7 cellular contexts compared by ENCODE assay signal in the genomic region with DNA sequence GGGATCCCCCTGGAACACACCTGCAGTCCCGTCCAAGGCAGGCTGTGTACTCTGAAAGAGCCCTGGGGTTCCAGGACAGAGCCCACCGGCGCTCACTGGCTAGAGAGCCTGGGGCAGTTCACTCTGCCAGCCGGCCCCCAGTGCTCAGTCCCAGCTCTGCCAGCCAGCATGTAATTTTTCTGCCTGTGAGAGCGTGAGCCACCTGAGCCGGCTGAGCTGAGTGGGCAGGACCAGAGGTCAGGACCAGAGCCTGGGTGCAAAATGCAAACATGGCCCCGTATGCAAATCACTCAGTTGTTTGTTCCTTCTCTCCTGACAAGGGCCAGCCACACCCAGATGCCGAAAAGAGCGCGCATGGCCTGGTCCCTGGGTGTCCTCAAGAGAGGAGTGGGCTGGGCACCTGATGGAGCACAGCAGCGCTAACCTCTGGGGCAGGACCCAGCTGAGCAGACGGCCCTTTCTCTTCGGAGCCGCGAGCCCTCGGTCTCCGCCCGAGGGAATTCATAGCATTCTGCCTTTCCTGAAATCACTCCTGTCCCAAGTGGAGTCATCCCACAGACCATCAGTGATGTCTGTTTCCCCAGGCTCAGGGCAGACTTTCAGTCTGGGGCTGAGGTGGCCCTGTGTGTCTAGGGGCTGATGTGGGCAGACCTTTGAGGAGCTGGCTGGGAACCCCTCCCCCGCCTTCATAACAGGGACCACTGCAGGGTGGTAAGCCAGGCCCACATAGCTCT. TPM values are rescaled to one million over a fixed set of nuclear protein-coding genes. Genes with fewer than 3 reads are reported as not detected.
DNase-seq lines count a peak whose midpoint lies in the region; ATAC-seq and TF ChIP-seq lines count a peak whose summit lies in the region.

No MANE protein-coding gene starts in this region.

- peak overlapping the region; percentile 44 to 100 (median 91) for H3K27ac ChIP-seq in dorsolateral prefrontal cortex
- H3K27ac ChIP-seq in subcutaneous abdominal adipose tissue (ENCODE audit: low read depth, low read length), result peak overlapping the region; percentile 62
- H3K27ac ChIP-seq in body of pancreas, result peak overlapping the region in 1 of 4 donors; percentile 25

- ATAC-seq in GM19328 (IDR thresholded peaks at IDR 0.05; ENCODE audit: unreplicated experiment), result peak; percentile 39
- ATAC-seq in HG03135 (IDR thresholded peaks at IDR 0.05; ENCODE audit: unreplicated experiment), result peak; percentile 31
- ATAC-seq in body of pancreas, result no peak

- H3K9ac ChIP-seq in subcutaneous abdominal adipose tissue (ENCODE audit: low read length in 5 of 5), result no peak overlapping the region

- intact Hi-C loops in dorsolateral prefrontal cortex (cut with DNase I), result loop anchor here (2.0 to 10.0 kb wide), 3 partner anchors 105 to 157 kb away; no protein-coding TSS in a partner anchor
- intact Hi-C loops in body of pancreas (cut with DNase I), result loop anchor here (10.0 kb wide), 1 partner anchor 57 kb away; no protein-coding TSS in a partner anchor

- no peaks in the 10 kb centered on the region for H3K36me3 ChIP-seq in subcutaneous abdominal adipose tissue (ENCODE audit: control insufficient read depth in 5 of 5, insufficient read depth in 5 of 5, low read length in 5 of 5)
- no peaks in the 10 kb centered on the region for H3K36me3 ChIP-seq in body of pancreas (replicated peaks in 1 of 2; ENCODE audit: insufficient read depth in 1 of 2, low read depth in 2 of 2)

- TF ChIP-seq CTCF in dorsolateral prefrontal cortex (IDR thresholded peaks at IDR 0.05 in 54 of 56, conservative IDR thresholded peaks at IDR 0.05 in 2 of 56; ENCODE audit: low read depth in 1 of 56, partially characterized antibody in 56 of 56) (no peak), body of pancreas (IDR thresholded peaks at IDR 0.05) (no peak)

- 73 to 95% methylated on average over 9 to 19 of the region's 19 CpGs for WGBS in body of pancreas, 2 donors

- no peak overlapping the region for H3K4me3 ChIP-seq in dorsolateral prefrontal cortex
- H3K4me3 ChIP-seq in subcutaneous abdominal adipose tissue (ENCODE audit: low read depth in 1 of 5, low read length in 5 of 5), result no peak overlapping the region
- no peak overlapping the region for H3K4me3 ChIP-seq in body of pancreas

- no peaks in the 10 kb centered on the region for H3K27me3 ChIP-seq in dorsolateral prefrontal cortex
- H3K27me3 ChIP-seq in subcutaneous abdominal adipose tissue (ENCODE audit: control insufficient read depth in 5 of 5, insufficient read depth in 4 of 5, low read length in 5 of 5), result no peaks in the 10 kb centered on the region
- H3K27me3 ChIP-seq in body of pancreas, result no peaks in the 10 kb centered on the region

- no peaks in the 10 kb centered on the region for H3K9me3 ChIP-seq in subcutaneous abdominal adipose tissue (ENCODE audit: control insufficient read depth in 5 of 5, low read length in 5 of 5)
- H3K9me3 ChIP-seq in body of pancreas, result no peaks in the 10 kb centered on the region

- DNase-seq in dorsolateral prefrontal cortex (no peak), pons (ENCODE audit: low spot score) (no peak), body of pancreas (no peak), T-helper 1 cell (no peak)

- TF ChIP-seq POLR2A in body of pancreas (IDR thresholded peaks at IDR 0.05), result no peak

- H3K4me1 ChIP-seq in subcutaneous abdominal adipose tissue (ENCODE audit: control insufficient read depth in 5 of 5, insufficient read depth in 5 of 5, low read length in 5 of 5), result peaks cover 0 to 55% (median 46%) of the 10 kb centered on the region in 5 donors
- H3K4me1 ChIP-seq in body of pancreas, result peaks cover 19% of the 10 kb centered on the region

RNA-seq across cellular contexts. Expression of a gene that starts 36.5 kb away (rescaled TPM):
- total RNA-seq in dorsolateral prefrontal cortex (1,000 to 10,000 TPM in 1 of 120 experiments, 100 to 1,000 TPM in 119; 326 to 1,103 (median 509) TPM), body of pancreas (100 to 1,000 TPM; 532 to 757 TPM)
